In genomic region chr4:128832253-128832641, GRCh38 we compare ENCODE assay signal across 12 cellular contexts. TPM values are rescaled to one million over a fixed set of nuclear protein-coding genes. Genes with fewer than 3 reads are reported as not detected.
DNase-seq lines count a peak whose midpoint lies in the region; ATAC-seq and TF ChIP-seq lines count a peak whose summit lies in the region.
"Had no signal": no experiment of that assay in that cellular context is flagged by ENCODE, and none has a peak within 500 bp of the region (broad histone marks: within the 10 kb centered on the region; RNA-seq: fewer than 3 reads in every experiment).

No MANE protein-coding gene starts in this region.

- TF ChIP-seq CTCF in Caco-2 (IDR thresholded peaks at IDR 0.05; ENCODE audit: insufficient read depth in 1 of 2, low read depth in 1 of 2, low read length in 1 of 2, severe bottlenecking in 1 of 2, unreplicated experiment in 1 of 2) (no peak), OCI-LY7 (conservative IDR thresholded peaks at IDR 0.05; ENCODE audit: low read length) (no peak)

- H3K4me1 ChIP-seq in Caco-2: peaks cover 22% of the 10 kb centered on the region
- peaks cover 57% of the 10 kb centered on the region for H3K4me1 ChIP-seq in OCI-LY7 (ENCODE audit: insufficient read depth, low read length, poor library complexity, severe bottlenecking)

- H3K27me3 Mint-ChIP-seq in Caco-2 (ENCODE audit: insufficient read depth, unreplicated experiment) (no peaks in the 10 kb centered on the region), memory B cell (no peaks in the 10 kb centered on the region)

- peaks cover 98% of the 10 kb centered on the region for H3K79me2 ChIP-seq in OCI-LY7 (ENCODE audit: insufficient read depth, low read depth, low read length)

- H3K9me3 ChIP-seq in Caco-2 (no peaks in the 10 kb centered on the region), OCI-LY7 (ENCODE audit: low read length) (no peaks in the 10 kb centered on the region)
- H3K9me3 ChIP-seq: prostate gland had no signal

- H3K4me1 Mint-ChIP-seq in Caco-2 (ENCODE audit: low read depth, unreplicated experiment): peaks cover 23% of the 10 kb centered on the region
- H3K4me1 Mint-ChIP-seq in memory B cell: peaks cover 41% of the 10 kb centered on the region

- no peaks in the 10 kb centered on the region; the same call in 1 of the 2 replicates for H3K36me3 ChIP-seq in Caco-2 (ENCODE audit: control insufficient read depth, insufficient read depth, low read length)
- peaks cover 93% of the 10 kb centered on the region for H3K36me3 ChIP-seq in OCI-LY7 (ENCODE audit: insufficient read depth, low read length)
- H3K36me3 ChIP-seq: prostate gland had no signal

- peak overlapping the region; percentile 43 for H3K27ac Mint-ChIP-seq in Caco-2 (ENCODE audit: unreplicated experiment)
- H3K27ac Mint-ChIP-seq in memory B cell: peak overlapping the region; percentile 62

- no peaks in the 10 kb centered on the region for H3K9me2 ChIP-seq in OCI-LY7 (ENCODE audit: insufficient read depth, low read length)

- no peaks in the 10 kb centered on the region for H3K9me3 Mint-ChIP-seq in Caco-2 (ENCODE audit: unreplicated experiment)
- H3K9me3 Mint-ChIP-seq in memory B cell: peaks cover 2% of the 10 kb centered on the region

- H3K4me3 Mint-ChIP-seq in Caco-2 (ENCODE audit: unreplicated experiment) (no peak overlapping the region), memory B cell (no peak overlapping the region)

- H3K4me2 ChIP-seq in OCI-LY7 (ENCODE audit: low read length): peak overlapping the region; percentile 70; the same call in 1 of the 2 replicates

- intact Hi-C loops in Caco-2 (cut with micrococcal nuclease; ENCODE audit: unreplicated experiment): no loop called here
- intact Hi-C loops in OCI-LY7 (cut with micrococcal nuclease; ENCODE audit: unreplicated experiment): no loop called here

- POLR2A ChIA-PET in Caco-2 (lab: Charles Lee): no interaction called here
- POLR2A ChIA-PET in OCI-LY7 (lab: Charles Lee): interaction anchor here (0.8 to 6.9 kb wide), 3 partner anchors 9 to 19 kb away, joined by 4 to 62 read pairs (median 8); no protein-coding TSS in a partner anchor

- H3K4me3 ChIP-seq in Caco-2 (ENCODE audit: low read depth, low read length): no peak overlapping the region
- no peak overlapping the region for H3K4me3 ChIP-seq in OCI-LY7 (ENCODE audit: low read depth, low read length, poor library complexity, severe bottlenecking)
- H3K4me3 ChIP-seq: prostate gland had no signal

- H4K20me1 ChIP-seq in OCI-LY7 (ENCODE audit: insufficient read depth, low read length): peaks cover 44% of the 10 kb centered on the region

- BruUV-seq in Caco-2 (replicated peaks; lab: Mats Ljungman, UMichigan) (no TSS peak), OCI-LY7 (replicated peaks; lab: Mats Ljungman, UMichigan) (TSS peak; percentile 9)

- H2AFZ ChIP-seq in OCI-LY7 (ENCODE audit: low read length): no peak overlapping the region

- DNase-seq in Caco-2 (no peak), OCI-LY7 (ENCODE audit: low spot score) (no peak), memory B cell (ENCODE audit: low spot score in 2 of 2) (no peak), globus pallidus (ENCODE audit: low spot score) (no peak), NCI-H748 (lab: John Stamatoyannopoulos, UW; ENCODE audit: unreplicated experiment) (no peak)
- DNase-seq: activated gamma-delta T cell, kidney, T1000 had no signal

- H3K36me3 Mint-ChIP-seq in Caco-2 (ENCODE audit: insufficient read depth, unreplicated experiment) (peaks cover 10% of the 10 kb centered on the region), memory B cell (peaks cover 25% of the 10 kb centered on the region)

- no peak overlapping the region for H3K27ac ChIP-seq in OCI-LY7 (ENCODE audit: low read depth, low read length, poor library complexity, severe bottlenecking)
- H3K27ac ChIP-seq: prostate gland had no signal

- peak; percentile 10 for ATAC-seq in GM21528 (IDR thresholded peaks at IDR 0.05; ENCODE audit: low FRiP score, unreplicated experiment)
- ATAC-seq in memory B cell (ENCODE audit: low read depth): no peak
- ATAC-seq in HG03442 (IDR thresholded peaks at IDR 0.05; ENCODE audit: unreplicated experiment): no peak
- no peak for ATAC-seq in HG02973 (IDR thresholded peaks at IDR 0.05; ENCODE audit: unreplicated experiment)

- CTCF ChIA-PET in Caco-2 (lab: Charles Lee): no interaction called here
- CTCF ChIA-PET in OCI-LY7 (lab: Charles Lee; ENCODE audit: unreplicated experiment): interaction anchor here (1.0 kb wide), 1 partner anchor 12 kb away, joined by 4 read pairs; no protein-coding TSS in a partner anchor

- no peaks in the 10 kb centered on the region for H3K27me3 ChIP-seq in Caco-2 (replicated peaks; ENCODE audit: control insufficient read depth, insufficient read depth, low read length)

RNA-seq across cellular contexts. Expression of gene JADE1, which starts 22.7 kb away (rescaled TPM):
- total RNA-seq in Caco-2 (2022): 30.2 and 32.5 TPM in 2 replicates
- 43.1 and 52.8 TPM in 2 replicates for total RNA-seq in OCI-LY7 (2014; rRNA removed; shearing (Covaris generic))
- 64.0 and 72.4 TPM in 2 replicates for total RNA-seq in OCI-LY7 (2022)
